ENCODE assay signal across 8 cellular contexts in the genomic region with DNA sequence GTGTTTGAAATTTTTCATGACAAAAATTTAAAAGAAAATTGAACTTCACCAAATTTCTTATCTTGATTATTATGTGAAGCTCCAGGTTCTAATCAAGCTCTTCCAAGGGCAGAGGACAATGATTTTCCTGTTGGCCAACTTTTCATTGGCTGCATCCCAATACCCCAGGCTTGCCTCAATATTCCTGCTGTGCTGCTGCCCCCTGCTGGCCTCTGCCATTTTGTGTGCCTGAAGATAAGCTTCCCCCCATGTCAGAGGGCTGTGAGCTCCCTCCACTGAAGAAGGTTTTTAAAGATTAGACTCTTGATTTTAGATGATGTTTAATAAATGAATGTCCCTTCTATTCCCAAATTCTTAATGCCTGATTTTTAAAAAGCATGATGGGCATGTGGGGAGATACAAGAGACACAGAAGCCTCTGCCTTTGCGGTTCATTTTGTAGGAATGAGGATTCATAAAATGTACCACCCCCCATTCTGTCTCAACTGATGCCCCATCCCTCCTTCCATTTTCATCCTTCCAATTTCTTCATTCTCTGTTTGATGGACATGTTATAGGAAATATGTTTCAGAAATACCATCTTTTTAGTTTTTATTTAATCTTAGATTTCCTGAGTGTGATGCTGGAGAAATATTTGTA.
DNase-seq lines count a peak whose midpoint lies in the region; ATAC-seq and TF ChIP-seq lines count a peak whose summit lies in the region.

No MANE protein-coding gene starts in this region.

- H3K27me3 ChIP-seq in testis = no peaks in the 10 kb centered on the region

- TF ChIP-seq CTCF in AG09309 (IDR thresholded peaks at IDR 0.05; ENCODE audit: control insufficient read depth, insufficient read depth, low read depth, low read length, missing control alignments) (peak; percentile 86), GM13976 (IDR thresholded peaks at IDR 0.05; ENCODE audit: borderline replicate concordance, control extremely low read depth, extremely low read depth, insufficient read depth, missing control alignments) (peak; percentile 65), epithelial cell of esophagus (IDR thresholded peaks at IDR 0.05; ENCODE audit: insufficient read depth, low read depth, low read length, missing control alignments) (peak; percentile 76), testis (IDR thresholded peaks at IDR 0.05) (peak; percentile 44 to 70 (median 63))

- no peak overlapping the region for H3K4me3 ChIP-seq in AG09309 (ENCODE audit: control insufficient read depth, low read depth, low read length)
- no peak overlapping the region for H3K4me3 ChIP-seq in epithelial cell of esophagus (ENCODE audit: low read length)
- H3K4me3 ChIP-seq in testis = no peak overlapping the region

- no peaks in the 10 kb centered on the region for H3K4me1 ChIP-seq in testis

- peak; percentile 35 for DNase-seq in AG09309 (ENCODE audit: low read depth)
- peak; percentile 65 for DNase-seq in GM13976 (ENCODE audit: low spot score)
- DNase-seq in NCI-H226 = peak; percentile 49
- peak; percentile 75 to 77 for DNase-seq in activated CD4-positive, alpha-beta T cell treated with anti-CD3 and anti-CD28 coated beads, Interleukin-2, amount 50 U/mL, for 48 hours
- DNase-seq in epithelial cell of esophagus (ENCODE audit: low read depth) = peak; percentile 80
- peak; percentile 78 for DNase-seq in myocyte (ENCODE audit: low read depth)
- DNase-seq in testis = peak; percentile 88

- no peaks in the 10 kb centered on the region for H3K36me3 ChIP-seq in testis (ENCODE audit: low read depth, missing control alignments)

- H3K9me3 ChIP-seq in testis = no peaks in the 10 kb centered on the region

- no peak for TF ChIP-seq POLR2A in testis (IDR thresholded peaks at IDR 0.05)

- intact Hi-C loops in testis (cut with DNase I; ENCODE audit: low total_unique reads) = no loop called here

- no peak overlapping the region for H3K27ac ChIP-seq in testis

- ATAC-seq in HG03342 (IDR thresholded peaks at IDR 0.05; ENCODE audit: unreplicated experiment) = no peak

- in situ Hi-C loops in GM13976 (cut with MboI; ENCODE audit: low sequenced_read_pairs, unreplicated experiment) = no loop called here

- 85 to 95% methylated on average over 1 of the region's 1 CpG for WGBS in testis, 2 donors

Comparison
In these comparisons a context has a peak if more than half of its experiments do, and no peak if none do; other contexts are left out.
1. DNase-seq: peak in every context shown above with its lines; median percentile 88 in testis; 80 in epithelial cell of esophagus; 78 in myocyte; 76 in activated CD4-positive, alpha-beta T cell treated with anti-CD3 and anti-CD28 coated beads, Interleukin-2, amount 50 U/mL, for 48 hours; 65 in GM13976; 49 in NCI-H226; 35 in AG09309.